In the genomic region with DNA sequence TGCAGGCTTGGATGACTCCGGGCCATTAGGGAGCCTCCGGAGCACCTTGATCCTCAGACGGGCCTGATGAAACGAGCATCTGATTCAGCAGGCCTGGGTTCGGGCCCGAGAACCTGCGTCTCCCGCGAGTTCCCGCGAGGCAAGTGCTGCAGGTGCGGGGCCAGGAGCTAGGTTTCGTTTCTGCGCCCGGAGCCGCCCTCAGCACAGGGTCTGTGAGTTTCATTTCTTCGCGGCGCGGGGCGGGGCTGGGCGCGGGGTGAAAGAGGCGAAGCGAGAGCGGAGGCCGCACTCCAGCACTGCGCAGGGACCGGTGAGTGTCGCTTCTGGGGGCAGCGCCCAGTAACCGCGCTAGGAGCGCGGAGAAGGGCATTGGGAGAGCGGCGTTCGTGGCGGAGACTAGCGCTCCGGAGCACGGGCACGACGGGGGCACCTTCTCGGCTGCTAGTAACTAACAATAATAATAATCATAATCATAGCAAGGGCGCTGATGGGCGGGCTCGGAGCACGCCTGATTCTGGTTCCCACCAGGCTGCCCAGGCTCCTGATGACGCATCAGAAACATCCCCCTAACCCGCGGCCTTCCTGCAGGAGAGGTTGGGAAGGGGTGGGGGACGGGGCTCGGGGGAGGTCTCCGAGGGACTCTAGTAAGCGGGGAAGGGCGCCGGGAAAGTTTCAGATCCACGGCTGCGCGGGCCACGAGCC, we compare ENCODE assay signal across 8 cellular contexts. TPM values are rescaled to one million over a fixed set of nuclear protein-coding genes. Genes with fewer than 3 reads are reported as not detected.
DNase-seq lines count a peak whose midpoint lies in the region; ATAC-seq, FAIRE-seq and TF ChIP-seq lines count a peak whose summit lies in the region.

A gene with protein sequence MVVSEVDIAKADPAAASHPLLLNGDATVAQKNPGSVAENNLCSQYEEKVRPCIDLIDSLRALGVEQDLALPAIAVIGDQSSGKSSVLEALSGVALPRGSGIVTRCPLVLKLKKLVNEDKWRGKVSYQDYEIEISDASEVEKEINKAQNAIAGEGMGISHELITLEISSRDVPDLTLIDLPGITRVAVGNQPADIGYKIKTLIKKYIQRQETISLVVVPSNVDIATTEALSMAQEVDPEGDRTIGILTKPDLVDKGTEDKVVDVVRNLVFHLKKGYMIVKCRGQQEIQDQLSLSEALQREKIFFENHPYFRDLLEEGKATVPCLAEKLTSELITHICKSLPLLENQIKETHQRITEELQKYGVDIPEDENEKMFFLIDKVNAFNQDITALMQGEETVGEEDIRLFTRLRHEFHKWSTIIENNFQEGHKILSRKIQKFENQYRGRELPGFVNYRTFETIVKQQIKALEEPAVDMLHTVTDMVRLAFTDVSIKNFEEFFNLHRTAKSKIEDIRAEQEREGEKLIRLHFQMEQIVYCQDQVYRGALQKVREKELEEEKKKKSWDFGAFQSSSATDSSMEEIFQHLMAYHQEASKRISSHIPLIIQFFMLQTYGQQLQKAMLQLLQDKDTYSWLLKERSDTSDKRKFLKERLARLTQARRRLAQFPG (plus strand): TSS at position 286 of the 702 bp plus-strand sequence. CDS start 5,832 bp downstream, outside the sequence.

- peak within 1 kb of the TSS in 1 of 2 donors; percentile 70 for H3K4me3 ChIP-seq in neuronal stem cell (ENCODE audit: low read length in 2 of 2)
- peak within 1 kb of the TSS; percentile 64 to 76 (median 68) for H3K4me3 ChIP-seq in stomach

- no peak within 1 kb of the TSS for H2AFZ ChIP-seq in neuronal stem cell (ENCODE audit: low read length)

- peak; percentile 91 for FAIRE-seq in GM12891 (lab: Jason Lieb, UNC)

- no peak within 1 kb of the TSS for H4K91ac ChIP-seq in neuronal stem cell (ENCODE audit: low read depth, low read length, poor library complexity)

- H3K27me3 Mint-ChIP-seq in activated T-helper 17 cell treated with anti-CD3 and anti-CD28 coated beads, Interleukin-2, amount 50 U/mL, for 72 hours = no peaks in the 10 kb centered on the region

- peak within 1 kb of the TSS; percentile 77 for H3K23ac ChIP-seq in neuronal stem cell (ENCODE audit: low read depth, low read length, poor library complexity)

- H3K9me3 ChIP-seq in neuronal stem cell (replicated peaks in 1 of 2; ENCODE audit: control insufficient read depth in 2 of 2, insufficient read depth in 1 of 2, low read depth in 1 of 2, low read length in 2 of 2) (peaks cover 0 to 2% of the 10 kb centered on the region in 2 donors), stomach (no peaks in the 10 kb centered on the region)

- peak within 1 kb of the TSS; percentile 52 for H2BK15ac ChIP-seq in neuronal stem cell (ENCODE audit: low read length)

- ATAC-seq in HG02588 (IDR thresholded peaks at IDR 0.05; ENCODE audit: unreplicated experiment) (peak; percentile 83), foreskin keratinocyte (peak; percentile 86)
- ATAC-seq in activated T-helper 17 cell treated with anti-CD3 and anti-CD28 coated beads, Interleukin-2, amount 50 U/mL, for 72 hours (replicated peaks) = peak; percentile 98

- peak; percentile 85 for DNase-seq in GM12891 (ENCODE audit: insufficient read length, low spot score)
- DNase-seq in NCI-H774 (lab: John Stamatoyannopoulos, UW) = peak; percentile 22
- DNase-seq in foreskin keratinocyte = peak; percentile 62 to 74
- no peak for DNase-seq in neuronal stem cell (ENCODE audit: low spot score)
- peak; percentile 89 for DNase-seq in stomach
- DNase-seq in SK-N-DZ (ENCODE audit: low spot score) = no peak

- intact Hi-C loops in stomach (cut with DNase I; ENCODE audit: low total_unique reads) = no loop called here

- H2BK12ac ChIP-seq in neuronal stem cell (ENCODE audit: low read length) = no peak within 1 kb of the TSS

- TF ChIP-seq POLR2A in GM12891 (IDR thresholded peaks at IDR 0.05; ENCODE audit: low read depth, low read length) = peak; percentile 96
- peak in 1 of 4 donors; percentile 6 for TF ChIP-seq POLR2A in stomach (IDR thresholded peaks at IDR 0.05)

- peaks cover 1% of the 10 kb centered on the region for H3K79me1 ChIP-seq in neuronal stem cell (ENCODE audit: low read depth, low read length)

- H3K4me2 ChIP-seq in neuronal stem cell (ENCODE audit: insufficient read depth, low read length, poor library complexity, severe bottlenecking) = peak within 1 kb of the TSS; percentile 58

- H3K18ac ChIP-seq in neuronal stem cell (ENCODE audit: low read length) = peak within 1 kb of the TSS; percentile 74

- H3K9me3 Mint-ChIP-seq in activated T-helper 17 cell treated with anti-CD3 and anti-CD28 coated beads, Interleukin-2, amount 50 U/mL, for 72 hours = no peaks in the 10 kb centered on the region

- no peak within 1 kb of the TSS for H3K14ac ChIP-seq in neuronal stem cell (ENCODE audit: low read length)

- no peak within 1 kb of the TSS for H2BK120ac ChIP-seq in neuronal stem cell (ENCODE audit: low read depth, low read length)

- H4K8ac ChIP-seq in neuronal stem cell (ENCODE audit: low read depth, low read length) = peak within 1 kb of the TSS; percentile 9

- H3K27ac ChIP-seq in foreskin keratinocyte (peak within 1 kb of the TSS; percentile 96), neuronal stem cell (replicated peaks; ENCODE audit: low read length) (no peak within 1 kb of the TSS), stomach (peak within 1 kb of the TSS; percentile 78 to 87 (median 80))

- peaks cover 5% of the 10 kb centered on the region for H3K4me1 Mint-ChIP-seq in activated T-helper 17 cell treated with anti-CD3 and anti-CD28 coated beads, Interleukin-2, amount 50 U/mL, for 72 hours

- H3K4me1 ChIP-seq in foreskin keratinocyte (peaks cover 13% of the 10 kb centered on the region), neuronal stem cell (ENCODE audit: control insufficient read depth in 2 of 2, insufficient read depth in 1 of 2, low read depth in 1 of 2, low read length in 2 of 2) (peaks cover 0 to 5% of the 10 kb centered on the region in 2 donors), stomach (peaks cover 10 to 29% (median 19%) of the 10 kb centered on the region in 4 donors)

- H3K4me3 Mint-ChIP-seq in activated T-helper 17 cell treated with anti-CD3 and anti-CD28 coated beads, Interleukin-2, amount 50 U/mL, for 72 hours = peak within 1 kb of the TSS; percentile 84

- no peaks in the 10 kb centered on the region for H3K27me3 ChIP-seq in foreskin keratinocyte
- peaks cover 2 to 21% (median 20%) of the 10 kb centered on the region in 3 experiments for H3K27me3 ChIP-seq in neuronal stem cell (ENCODE audit: control insufficient read depth in 3 of 3, insufficient read depth in 3 of 3, low read depth in 1 of 3, low read length in 3 of 3)
- H3K27me3 ChIP-seq in stomach = no peaks in the 10 kb centered on the region

- peaks cover 21% of the 10 kb centered on the region for H3K36me3 Mint-ChIP-seq in activated T-helper 17 cell treated with anti-CD3 and anti-CD28 coated beads, Interleukin-2, amount 50 U/mL, for 72 hours (ENCODE audit: low read depth)

- peak within 1 kb of the TSS; percentile 91 for H3K27ac Mint-ChIP-seq in activated T-helper 17 cell treated with anti-CD3 and anti-CD28 coated beads, Interleukin-2, amount 50 U/mL, for 72 hours

- peak within 1 kb of the TSS; percentile 34 for H2AK5ac ChIP-seq in neuronal stem cell (ENCODE audit: low read depth, low read length)

- H3K4ac ChIP-seq in neuronal stem cell (ENCODE audit: low read length) = no peak within 1 kb of the TSS

- no peak for TF ChIP-seq CTCF in foreskin keratinocyte (conservative IDR thresholded peaks at IDR 0.05)
- TF ChIP-seq CTCF in stomach (IDR thresholded peaks at IDR 0.05) = no peak

- H3K9ac ChIP-seq in neuronal stem cell (ENCODE audit: low read depth, low read length, poor library complexity) = no peak within 1 kb of the TSS

- TF ChIP-seq EP300 in stomach (IDR thresholded peaks at IDR 0.05) = no peak

- peak within 1 kb of the TSS; percentile 31 for H2BK5ac ChIP-seq in neuronal stem cell (ENCODE audit: low read length)

- WGBS in neuronal stem cell (ENCODE audit: extremely low coverage in 2 of 2, insufficient read length in 2 of 2, insufficient replicate concordance in 1 of 2), 2 donors = no CpG with 5 or more reads among the region's 62 CpGs
- 0 to 1% (median 1%) methylated on average over 25 to 62 of the region's 62 CpGs for WGBS in stomach, 5 donors

- no peaks in the 10 kb centered on the region for H3K36me3 ChIP-seq in neuronal stem cell (replicated peaks in 1 of 2; ENCODE audit: control insufficient read depth in 2 of 2, insufficient read depth in 2 of 2, low read length in 2 of 2)
- H3K36me3 ChIP-seq in stomach = peaks cover 0 to 34% (median 26%) of the 10 kb centered on the region in 4 donors

TF ChIP-seq in GM12891, 5 proteins besides CTCF, POLR2A, EP300 and RAD21:
- TF ChIP-seq PAX5 (IDR thresholded peaks at IDR 0.05; ENCODE audit: insufficient read depth, low read length, severe bottlenecking) = no peak
- TF ChIP-seq SPI1 (IDR thresholded peaks at IDR 0.05; ENCODE audit: low read depth, low read length) = no peak
- TF ChIP-seq TAF1 (IDR thresholded peaks at IDR 0.05; ENCODE audit: low read depth, low read length) = peak; percentile 99
- peak; percentile 90 for TF ChIP-seq POLR2AphosphoS5 (IDR thresholded peaks at IDR 0.05; ENCODE audit: low read depth, low read length)
- TF ChIP-seq POU2F2 (IDR thresholded peaks at IDR 0.05; ENCODE audit: low read depth, low read length) = peak; percentile 76; the same call in 1 of the 2 replicates

RNA-seq across cellular contexts. Expression of the gene that starts here (rescaled TPM):
- 263 TPM for polyA plus RNA-seq in GM12891 (2012; ENCODE audit: low read depth, missing spikeins)
- 10 to 100 TPM; 14.2 to 32.5 TPM for total RNA-seq in activated T-helper 17 cell treated with anti-CD3 and anti-CD28 coated beads, Interleukin-2, amount 50 U/mL, for 72 hours
- total RNA-seq in foreskin keratinocyte (251 and 297 TPM in 2 replicates), stomach (100 to 1,000 TPM in 2 of 5 donors, 10 to 100 TPM in 3; 15.1 to 125 (median 66.9) TPM)
- polyA plus RNA-seq in foreskin keratinocyte (154 and 172 TPM in 2 replicates), stomach (10 to 100 TPM; 11.4 to 25.2 (median 25.1) TPM)
- polyA plus RNA-seq in neuronal stem cell (2013, experiment 1 of 2) = 0.91 TPM
- polyA plus RNA-seq in neuronal stem cell (2013, experiment 2 of 2) = 0.75 TPM
- polyA plus RNA-seq in SK-N-DZ (2014; cell fraction: cytosol; rRNA removed) = not detected in 2 replicates
- polyA plus RNA-seq in SK-N-DZ (2014; cell fraction: nucleus; rRNA removed) = not detected in 2 replicates

Comparison
In these comparisons a context has a peak if more than half of its experiments do, and no peak if none do; other contexts are left out.
1. DNase-seq: peak in GM12891 (single experiment), NCI-H774 (single experiment), foreskin keratinocyte (2 of 2) and stomach (single experiment); none in neuronal stem cell (single experiment) and SK-N-DZ (single experiment).
2. Peak in every context shown above with its lines, with median percentiles within 50 percentile points of each other: ATAC-seq.